27 cellular contexts compared by ENCODE assay signal in the genomic region with DNA sequence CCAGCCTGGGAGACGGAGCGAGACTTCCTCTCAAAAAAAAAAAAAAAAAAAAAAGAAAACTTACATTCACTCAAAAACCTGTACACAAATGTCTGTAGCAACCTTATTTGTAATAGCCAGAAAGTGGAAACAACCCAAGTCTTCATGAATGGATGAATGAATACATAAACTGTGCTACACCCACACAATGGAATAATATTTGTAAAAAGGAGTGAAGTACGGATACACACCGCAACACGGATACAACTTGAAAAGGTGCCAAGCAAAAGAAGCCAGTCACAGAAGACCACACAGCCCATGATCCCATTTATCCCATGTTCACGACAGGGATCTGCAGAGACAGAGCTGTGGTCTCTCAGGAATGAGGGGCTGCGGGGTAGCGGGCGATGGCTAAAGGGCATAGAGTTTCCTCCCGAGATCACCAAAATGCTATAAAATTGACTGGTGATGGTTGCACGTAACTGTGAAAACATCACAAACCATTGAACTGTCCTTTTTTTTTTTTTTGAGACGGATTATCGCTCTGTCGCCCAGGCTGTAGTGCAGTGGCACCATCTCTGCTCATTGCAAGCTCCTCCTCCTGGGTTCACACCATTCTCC.
A peak's percentile ranks its signal among the peaks of the same experiment; 100 is the strongest.
DNase-seq lines count a peak whose midpoint lies in the region; FAIRE-seq and TF ChIP-seq lines count a peak whose summit lies in the region.
"Had no signal": no experiment of that assay in that cellular context is flagged by ENCODE, and none has a peak within 500 bp of the region (broad histone marks: within the 10 kb centered on the region; RNA-seq: fewer than 3 reads in every experiment).

No MANE protein-coding gene starts in this region.

- H3K4me1 ChIP-seq in right atrium auricular region = no peaks in the 10 kb centered on the region
- H3K4me1 ChIP-seq in left ventricle myocardium inferior = no peaks in the 10 kb centered on the region
- no peaks in the 10 kb centered on the region for H3K4me1 ChIP-seq in esophagus muscularis mucosa
- peaks cover 13% of the 10 kb centered on the region for H3K4me1 ChIP-seq in osteoblast (ENCODE audit: insufficient read depth, low read length)
- H3K4me1 ChIP-seq: BE2C, SJCRH30 had no signal

- no peak overlapping the region for H3K4me3 ChIP-seq in right atrium auricular region
- H3K4me3 ChIP-seq in left ventricle myocardium inferior = no peak overlapping the region
- H3K4me3 ChIP-seq in esophagus muscularis mucosa = no peak overlapping the region
- H3K4me3 ChIP-seq in osteoblast (ENCODE audit: insufficient read depth, low read length) = no peak overlapping the region
- H3K4me3 ChIP-seq: K562, SJCRH30 had no signal

- intact Hi-C loops in left ventricle myocardium inferior (cut with micrococcal nuclease) = no loop called here
- intact Hi-C loops in esophagus muscularis mucosa (cut with DNase I) = no loop called here

- no peaks in the 10 kb centered on the region for H4K20me1 ChIP-seq in osteoblast (ENCODE audit: insufficient read depth, low read length)

- peak overlapping the region; percentile 7 for H3K4me2 ChIP-seq in osteoblast (ENCODE audit: insufficient read depth, low read length)

- peak; percentile 21 for DNase-seq in right atrium auricular region (ENCODE audit: low spot score)
- DNase-seq in left ventricle myocardium inferior = no peak
- DNase-seq in esophagus muscularis mucosa (ENCODE audit: extremely low spot score) = peak; percentile 24
- DNase-seq in osteoblast (ENCODE audit: insufficient read length, low spot score, missing footprints) = peak; percentile 9
- DNase-seq in ureter (ENCODE audit: low spot score) = peak; percentile 1
- no peak for DNase-seq in globus pallidus (ENCODE audit: low spot score)
- DNase-seq in GM19239 (ENCODE audit: insufficient read length, low spot score) = no peak
- no peak for DNase-seq in kidney tubule cell (ENCODE audit: low spot score)
- DNase-seq: 8988T; ACHN; BE2C; Calu3; DMS79 treated with DMSO at 0.1 percent for 48 hours; GF-D8; Kasumi-1; NCI-H1092 treated with DMSO at 0.1 percent for 48 hours; NCI-H1436; NCI-H187; NCI-H2081 treated with DMSO at 0.1 percent for 48 hours; NCI-H2171; NCI-H524 treated with DMSO at 0.1 percent for 48 hours; NCI-H82; NK-92 treated with Interleukin-12 subunit alpha and Interleukin-12 subunit beta, amount 100 ng/mL, for 24 hours; SJCRH30 had no signal

- no peak for TF ChIP-seq EP300 in esophagus muscularis mucosa (IDR thresholded peaks at IDR 0.05)

- no peak for FAIRE-seq in GM19239 (lab: Jason Lieb, UNC)
- FAIRE-seq: GM12891, HepG2, K562 had no signal

- no peaks in the 10 kb centered on the region for H3K27me3 ChIP-seq in right atrium auricular region
- H3K27me3 ChIP-seq in left ventricle myocardium inferior (ENCODE audit: low read depth) = no peaks in the 10 kb centered on the region
- H3K27me3 ChIP-seq in esophagus muscularis mucosa = no peaks in the 10 kb centered on the region
- no peaks in the 10 kb centered on the region for H3K27me3 ChIP-seq in osteoblast (ENCODE audit: insufficient read depth, low read length)
- H3K27me3 ChIP-seq: BE2C, SJCRH30 had no signal

- H3K9me3 ChIP-seq in right atrium auricular region = peaks cover 0 to 30% of the 10 kb centered on the region in 2 donors
- H3K9me3 ChIP-seq in left ventricle myocardium inferior (replicated peaks) = peaks cover 32% of the 10 kb centered on the region
- peaks cover 0 to 16% (median 6%) of the 10 kb centered on the region in 4 donors for H3K9me3 ChIP-seq in esophagus muscularis mucosa
- peaks cover 4% of the 10 kb centered on the region for H3K9me3 ChIP-seq in osteoblast (ENCODE audit: low read depth, low read length)
- H3K9me3 ChIP-seq: BE2C, SJCRH30 had no signal

- TF ChIP-seq CTCF in right atrium auricular region (IDR thresholded peaks at IDR 0.05) (no peak), left ventricle myocardium inferior (IDR thresholded peaks at IDR 0.05; ENCODE audit: borderline replicate concordance) (no peak), esophagus muscularis mucosa (IDR thresholded peaks at IDR 0.05) (no peak), osteoblast (IDR thresholded peaks at IDR 0.05; ENCODE audit: extremely low read depth, low read depth, low read length) (no peak)

- no peak overlapping the region for H3K27ac ChIP-seq in right atrium auricular region
- H3K27ac ChIP-seq in left ventricle myocardium inferior (replicated peaks) = no peak overlapping the region
- no peak overlapping the region for H3K27ac ChIP-seq in esophagus muscularis mucosa (replicated peaks in 1 of 4)
- H3K27ac ChIP-seq in osteoblast (ENCODE audit: low read depth, low read length) = no peak overlapping the region
- H3K27ac ChIP-seq: SJCRH30 had no signal

- H3K79me2 ChIP-seq in osteoblast (ENCODE audit: insufficient read depth, low read length) = no peaks in the 10 kb centered on the region

- H2AFZ ChIP-seq in osteoblast (ENCODE audit: low read length) = no peak overlapping the region

- TF ChIP-seq POLR2A in esophagus muscularis mucosa (IDR thresholded peaks at IDR 0.05; ENCODE audit: low read depth) = no peak

- 90% methylated on average over 14 of the region's 14 CpGs for WGBS in esophagus muscularis mucosa

- H3K36me3 ChIP-seq in right atrium auricular region (no peaks in the 10 kb centered on the region), left ventricle myocardium inferior (no peaks in the 10 kb centered on the region), esophagus muscularis mucosa (no peaks in the 10 kb centered on the region), osteoblast (ENCODE audit: insufficient read depth, low read length) (no peaks in the 10 kb centered on the region)
- H3K36me3 ChIP-seq: BE2C, SJCRH30 had no signal

Comparison
In these comparisons a context has a peak if more than half of its experiments do, and no peak if none do; other contexts are left out.
1. DNase-seq: peak in right atrium auricular region (single experiment), esophagus muscularis mucosa (single experiment), osteoblast (single experiment) and ureter (single experiment); none in left ventricle myocardium inferior (single experiment), globus pallidus (single experiment), GM19239 (single experiment) and kidney tubule cell (single experiment).